ENCODE assay signal across 1 cellular context in genomic region chrX:65451663-65452062, GRCh38.
TF ChIP-seq lines count a peak whose summit lies in the region.

No MANE protein-coding gene starts in this region.

TF ChIP-seq in A549, 52 proteins besides CTCF, POLR2A, EP300 and RAD21 (continued from another document):
- no peak for TF ChIP-seq FOSB (CRISPR knock-in tag; IDR thresholded peaks at IDR 0.05)
